21 cellular contexts compared by ENCODE assay signal in genomic region chr11:42065199-42065598, GRCh38.
DNase-seq lines count a peak whose midpoint lies in the region; ATAC-seq, FAIRE-seq and TF ChIP-seq lines count a peak whose summit lies in the region.
"Had no signal": no experiment of that assay in that cellular context is flagged by ENCODE, and none has a peak within 500 bp of the region (broad histone marks: within the 10 kb centered on the region; RNA-seq: fewer than 3 reads in every experiment).

No MANE protein-coding gene starts in this region.

- intact Hi-C loops in PC-3 (cut with micrococcal nuclease): no loop called here

- H3K36me3 ChIP-seq in PC-3 (ENCODE audit: low read depth, low read length): no peaks in the 10 kb centered on the region
- no peaks in the 10 kb centered on the region for H3K36me3 ChIP-seq in small intestine (ENCODE audit: control insufficient read depth in 2 of 2, insufficient read depth in 2 of 2, low read length in 2 of 2)
- no peaks in the 10 kb centered on the region for H3K36me3 ChIP-seq in Peyer's patch
- H3K36me3 ChIP-seq: BLaER1, HAP-1 had no signal

- H3K9me2 ChIP-seq in PC-3 (replicated peaks; ENCODE audit: low read length): no peaks in the 10 kb centered on the region

- no peaks in the 10 kb centered on the region for H3K27me3 Mint-ChIP-seq in WTC11 (ENCODE audit: low read depth)
- H3K27me3 Mint-ChIP-seq: B cell; CD4-positive, CD25-positive, alpha-beta regulatory T cell had no signal

- no peaks in the 10 kb centered on the region for H3K36me3 Mint-ChIP-seq in WTC11
- H3K36me3 Mint-ChIP-seq: CD4-positive, CD25-positive, alpha-beta regulatory T cell; CD8-positive, alpha-beta T cell had no signal

- H3K4me2 ChIP-seq in PC-3 (ENCODE audit: low read length): no peak overlapping the region
- H3K4me2 ChIP-seq: BLaER1 had no signal

- no TSS peak for BruUV-seq in PC-3 (replicated peaks; lab: Mats Ljungman, UMichigan)

- H2AFZ ChIP-seq in PC-3 (ENCODE audit: low read length): peak overlapping the region; percentile 72; the same call in 1 of the 2 replicates

- H3F3A ChIP-seq in PC-3 (ENCODE audit: low read length, unreplicated experiment): no peaks in the 10 kb centered on the region

- no peak overlapping the region for H3K9ac ChIP-seq in PC-3 (ENCODE audit: low read length)
- H3K9ac ChIP-seq: BLaER1 had no signal

- ATAC-seq in PC-3: no peak
- ATAC-seq in WTC11: no peak
- ATAC-seq in HG03442 (IDR thresholded peaks at IDR 0.05; ENCODE audit: unreplicated experiment): no peak
- ATAC-seq: CD8-positive, alpha-beta T cell; GM12878 had no signal

- H3K27ac Mint-ChIP-seq in WTC11: no peak overlapping the region
- H3K27ac Mint-ChIP-seq: B cell; CD4-positive, CD25-positive, alpha-beta regulatory T cell; CD8-positive, alpha-beta T cell; HFFc6 had no signal

- CTCF ChIA-PET in PC-3 (lab: Charles Lee): no interaction called here
- CTCF ChIA-PET in WTC11 (lab: Charles Lee): no interaction called here

- H3K9me3 Mint-ChIP-seq in WTC11: peaks cover 13% of the 10 kb centered on the region; the same call in 1 of the 2 replicates
- H3K9me3 Mint-ChIP-seq: HFFc6 had no signal

- H3K79me2 ChIP-seq in PC-3 (ENCODE audit: low read length): no peaks in the 10 kb centered on the region

- TF ChIP-seq CTCF in PC-3 (conservative IDR thresholded peaks at IDR 0.05; ENCODE audit: low read depth, low read length): no peak
- TF ChIP-seq CTCF in WTC11 (IDR thresholded peaks at IDR 0.05): no peak
- TF ChIP-seq CTCF in Peyer's patch (IDR thresholded peaks at IDR 0.05): no peak

- no peaks in the 10 kb centered on the region for H4K20me1 ChIP-seq in PC-3 (ENCODE audit: low read length)
- H4K20me1 ChIP-seq: BLaER1 had no signal

- no peaks in the 10 kb centered on the region for H3K4me1 Mint-ChIP-seq in WTC11
- H3K4me1 Mint-ChIP-seq: B cell; CD4-positive, CD25-positive, alpha-beta regulatory T cell had no signal

- TF ChIP-seq POLR2A in Peyer's patch (IDR thresholded peaks at IDR 0.05): no peak

- H3K9me3 ChIP-seq in PC-3 (ENCODE audit: low read length) (no peaks in the 10 kb centered on the region), small intestine (ENCODE audit: control insufficient read depth, low read depth) (no peaks in the 10 kb centered on the region), Peyer's patch (no peaks in the 10 kb centered on the region)
- H3K9me3 ChIP-seq: BLaER1, HAP-1 had no signal

- H3K27ac ChIP-seq in PC-3 (ENCODE audit: low read length) (no peak overlapping the region), small intestine (ENCODE audit: low read depth in 1 of 2, low read length in 1 of 2) (no peak overlapping the region), Peyer's patch (no peak overlapping the region)
- H3K27ac ChIP-seq: BLaER1 had no signal

- H3K4me3 ChIP-seq in PC-3 (ENCODE audit: low read length) (no peak overlapping the region), small intestine (ENCODE audit: low read depth in 1 of 2, low read length in 2 of 2) (no peak overlapping the region), Peyer's patch (no peak overlapping the region)
- H3K4me3 ChIP-seq: BLaER1, GM12878, HAP-1 had no signal

- H3K27me3 ChIP-seq in PC-3 (ENCODE audit: low read length): no peaks in the 10 kb centered on the region
- no peaks in the 10 kb centered on the region for H3K27me3 ChIP-seq in small intestine (ENCODE audit: control insufficient read depth in 2 of 2, insufficient read depth in 2 of 2, low read length in 2 of 2)
- no peaks in the 10 kb centered on the region for H3K27me3 ChIP-seq in Peyer's patch
- H3K27me3 ChIP-seq: BLaER1 had no signal

- POLR2A ChIA-PET in PC-3 (lab: Charles Lee; ENCODE audit: unreplicated experiment): no interaction called here
- POLR2A ChIA-PET in WTC11 (lab: Charles Lee): no interaction called here

- DNase-seq in PC-3: no peak
- no peak for DNase-seq in WTC11 (ENCODE audit: low spot score)
- no peak for DNase-seq in frontal cortex (ENCODE audit: low spot score in 2 of 2)
- DNase-seq in small intestine: no peak
- DNase-seq in Peyer's patch: no peak
- DNase-seq in stimulated activated CD4-positive, alpha-beta T cell treated with anti-CD3 and anti-CD28 coated beads, Interleukin-12 subunit alpha, Interleukin-12 subunit beta, amount 100 ng/mL, for 4 hours: no peak
- no peak for DNase-seq in hypothalamus (lab: John Stamatoyannopoulos, UW)
- DNase-seq: Caco-2; CD4-positive, CD25-positive, alpha-beta regulatory T cell; CD8-positive, alpha-beta T cell; DMS153; DND-41; GDM1; GOT3; HFFc6 had no signal

- FAIRE-seq in frontal cortex (lab: Jason Lieb, UNC) (peak; percentile 94), small intestine (lab: Jason Lieb, UNC) (peak; percentile 57)
- FAIRE-seq: GM12878, H54 had no signal

- no peak overlapping the region for H3K4me3 Mint-ChIP-seq in WTC11
- H3K4me3 Mint-ChIP-seq: B cell; CD4-positive, CD25-positive, alpha-beta regulatory T cell; CD8-positive, alpha-beta T cell; HFFc6 had no signal

- H3K4me1 ChIP-seq in PC-3 (ENCODE audit: insufficient read depth, low read length): no peaks in the 10 kb centered on the region
- no peaks in the 10 kb centered on the region for H3K4me1 ChIP-seq in small intestine (ENCODE audit: control insufficient read depth in 2 of 2, insufficient read depth in 1 of 2, low read depth in 1 of 2, low read length in 1 of 2)
- H3K4me1 ChIP-seq in Peyer's patch: no peaks in the 10 kb centered on the region
- H3K4me1 ChIP-seq: BLaER1, Caco-2, HAP-1 had no signal

TF ChIP-seq in WTC11, 78 proteins besides CTCF, POLR2A, EP300 and RAD21:
- TF ChIP-seq HMGA2 (CRISPR knock-in tag; IDR thresholded peaks at IDR 0.05) (peak; percentile 93; the same call in 1 of the 2 replicates), OVOL2 (CRISPR knock-in tag; IDR thresholded peaks at IDR 0.05; ENCODE audit: borderline replicate concordance) (no peak)
